Comparison of ENCODE assay signal across 22 cellular contexts in genomic region chr2:105732955-105733607, GRCh38. TPM values are rescaled to one million over a fixed set of nuclear protein-coding genes. Genes with fewer than 3 reads are reported as not detected.
DNase-seq lines count a peak whose midpoint lies in the region; ATAC-seq, FAIRE-seq and TF ChIP-seq lines count a peak whose summit lies in the region.
"Had no signal": no experiment of that assay in that cellular context is flagged by ENCODE, and none has a peak within 500 bp of the region (broad histone marks: within the 10 kb centered on the region; RNA-seq: fewer than 3 reads in every experiment).

No MANE protein-coding gene starts in this region.

- WGBS in GM12878 (ENCODE audit: insufficient coverage, insufficient replicate concordance, low lambda C conversion rate, missing lambda C conversion rate), result 48% methylated on average over 6 of the region's 6 CpGs
- WGBS in mesendoderm (ENCODE audit: extremely low coverage, insufficient coverage, low lambda C conversion rate), result no CpG with 5 or more reads among the region's 6 CpGs
- 86% methylated on average over 6 of the region's 6 CpGs for WGBS in smooth muscle cell (ENCODE audit: low lambda C conversion rate)

- TF ChIP-seq POLR2A in GM12878 (IDR thresholded peaks at IDR 0.05; ENCODE audit: low read depth, low read length), result no peak

- POLR2A ChIA-PET in activated CD4-positive, alpha-beta memory T cell treated with anti-CD3 and anti-CD28 coated beads for 36 hours (lab: Charles Lee), result no interaction called here
- POLR2A ChIA-PET in activated CD4-positive, alpha-beta memory T cell treated with anti-CD3 and anti-CD28 coated beads, Interleukin-2, amount 10 ng/mL, durations not matched to agents 7 days and 5 days (lab: Charles Lee), result interaction anchor here (0.9 kb wide), 1 partner anchor 8 kb away, joined by 3 read pairs; no protein-coding TSS in a partner anchor
- POLR2A ChIA-PET in GM12878 (lab: Charles Lee), result no interaction called here

- H2BK120ac ChIP-seq in mesendoderm (ENCODE audit: low read depth, low read length), result no peak overlapping the region

- no peak overlapping the region for H3K4me3 Mint-ChIP-seq in activated CD4-positive, alpha-beta memory T cell treated with anti-CD3 and anti-CD28 coated beads for 36 hours
- H3K4me3 Mint-ChIP-seq in activated CD4-positive, alpha-beta memory T cell treated with anti-CD3 and anti-CD28 coated beads, Interleukin-2, amount 10 ng/mL, durations not matched to agents 7 days and 5 days, result no peak overlapping the region
- peak overlapping the region in 1 of 2 donors; percentile 5 for H3K4me3 Mint-ChIP-seq in stimulated activated naive B cell treated with anti-CD40 and anti-IgM and Interleukin-4, amounts not matched to agents 10 μg/mL and 1 μg/mL and 100 μg/mL, for 72 hours
- H3K4me3 Mint-ChIP-seq: mesothelial cell of epicardium, neural crest cell had no signal

- no peak overlapping the region for H2BK15ac ChIP-seq in mesendoderm (replicated peaks; ENCODE audit: low read depth)

- H4K5ac ChIP-seq in mesendoderm (ENCODE audit: low read length), result no peak overlapping the region

- no TSS peak for BruUV-seq in GM12878 (replicated peaks; lab: Mats Ljungman, UMichigan)

- H3K9me3 Mint-ChIP-seq in activated CD4-positive, alpha-beta memory T cell treated with anti-CD3 and anti-CD28 coated beads for 36 hours, result peaks cover 5% of the 10 kb centered on the region
- H3K9me3 Mint-ChIP-seq in activated CD4-positive, alpha-beta memory T cell treated with anti-CD3 and anti-CD28 coated beads, Interleukin-2, amount 10 ng/mL, durations not matched to agents 7 days and 5 days, result no peaks in the 10 kb centered on the region
- H3K9me3 Mint-ChIP-seq in stimulated activated naive B cell treated with anti-CD40 and anti-IgM and Interleukin-4, amounts not matched to agents 10 μg/mL and 1 μg/mL and 100 μg/mL, for 72 hours, result peaks cover 8 to 9% of the 10 kb centered on the region in 2 donors

- H2AK5ac ChIP-seq in mesendoderm (ENCODE audit: low read length), result no peak overlapping the region

- H3K9ac ChIP-seq in KMS-11 (no peak overlapping the region), GM12878 (ENCODE audit: control insufficient read depth, insufficient read depth, low read length) (no peak overlapping the region), mesendoderm (ENCODE audit: low read length) (no peak overlapping the region), smooth muscle cell (ENCODE audit: low read depth) (no peak overlapping the region)

- no peak overlapping the region for H4K8ac ChIP-seq in mesendoderm (ENCODE audit: low read depth, low read length)

- H3K9me3 ChIP-seq in GM12878 (replicated peaks; ENCODE audit: control insufficient read depth, insufficient read depth, low read length) (no peaks in the 10 kb centered on the region; the same call in 2 of the 3 replicates), smooth muscle cell (replicated peaks; ENCODE audit: low read depth) (no peaks in the 10 kb centered on the region)
- H3K9me3 ChIP-seq: Peyer's patch, prostate gland, testis had no signal

- H3K18ac ChIP-seq in mesendoderm (ENCODE audit: low read length), result no peak overlapping the region

- H3K23ac ChIP-seq in mesendoderm (ENCODE audit: low read length), result no peak overlapping the region

- DNase-seq in activated CD4-positive, alpha-beta memory T cell treated with anti-CD3 and anti-CD28 coated beads for 36 hours, result no peak
- no peak for DNase-seq in activated CD4-positive, alpha-beta memory T cell treated with anti-CD3 and anti-CD28 coated beads, Interleukin-2, amount 10 ng/mL, durations not matched to agents 7 days and 5 days
- DNase-seq in GM12878 (ENCODE audit: low read depth, low spot score) (no peak), mesendoderm (no peak), smooth muscle cell (lab: John Stamatoyannopoulos, UW; ENCODE audit: unreplicated experiment) (no peak), NCI-H774 (lab: John Stamatoyannopoulos, UW) (no peak)
- DNase-seq in stimulated activated naive B cell treated with anti-CD40 and anti-IgM and Interleukin-4, amounts not matched to agents 10 μg/mL and 1 μg/mL and 100 μg/mL, for 72 hours, result no peak
- DNase-seq: activated CD4-positive, alpha-beta T cell treated with anti-CD3 and anti-CD28 coated beads for 48 hours; activated naive CD4-positive, alpha-beta T cell; GF-D8; kidney; NCI-H1092 treated with DMSO at 0.1 percent for 48 hours; NCI-H748 treated with DMSO at 0.1 percent for 48 hours; testis had no signal

- no peak for FAIRE-seq in GM12878 (lab: Jason Lieb, UNC)
- FAIRE-seq: A549, kidney had no signal

- intact Hi-C loops in activated CD4-positive, alpha-beta memory T cell treated with anti-CD3 and anti-CD28 coated beads for 36 hours (cut with micrococcal nuclease), result loop anchor here (1.0 kb wide), 1 partner anchor 45 kb away; no protein-coding TSS in a partner anchor
- intact Hi-C loops in GM12878 (cut with micrococcal nuclease; ENCODE audit: unreplicated experiment), result no loop called here

- H3K56ac ChIP-seq in mesendoderm (ENCODE audit: low read length), result no peak overlapping the region

- no peak overlapping the region for H3K4me3 ChIP-seq in KMS-11 (IDR thresholded peaks at IDR 0.05; ENCODE audit: insufficient read depth, low read depth, low read length)
- no peak overlapping the region for H3K4me3 ChIP-seq in GM12878
- H3K4me3 ChIP-seq in mesendoderm (ENCODE audit: low read length), result no peak overlapping the region
- H3K4me3 ChIP-seq in smooth muscle cell, result no peak overlapping the region
- H3K4me3 ChIP-seq: A549, hepatocyte, Peyer's patch, prostate gland, testis had no signal

- no peaks in the 10 kb centered on the region for H3K79me1 ChIP-seq in mesendoderm (ENCODE audit: low read length)

- no peaks in the 10 kb centered on the region for H3K27me3 Mint-ChIP-seq in activated CD4-positive, alpha-beta memory T cell treated with anti-CD3 and anti-CD28 coated beads for 36 hours
- no peaks in the 10 kb centered on the region for H3K27me3 Mint-ChIP-seq in activated CD4-positive, alpha-beta memory T cell treated with anti-CD3 and anti-CD28 coated beads, Interleukin-2, amount 10 ng/mL, durations not matched to agents 7 days and 5 days
- H3K27me3 Mint-ChIP-seq in stimulated activated naive B cell treated with anti-CD40 and anti-IgM and Interleukin-4, amounts not matched to agents 10 μg/mL and 1 μg/mL and 100 μg/mL, for 72 hours, result no peaks in the 10 kb centered on the region

- no peak overlapping the region for H2AFZ ChIP-seq in KMS-11 (ENCODE audit: low read depth)
- no peak overlapping the region for H2AFZ ChIP-seq in GM12878 (ENCODE audit: control insufficient read depth, low read depth, low read length)
- H2AFZ ChIP-seq in smooth muscle cell (ENCODE audit: low read depth), result no peak overlapping the region
- H2AFZ ChIP-seq: hepatocyte had no signal

- RAD21 ChIA-PET in GM12878 (lab: Charles Lee; ENCODE audit: unreplicated experiment), result no interaction called here

- no peaks in the 10 kb centered on the region for H3K27me3 ChIP-seq in KMS-11 (ENCODE audit: insufficient read depth, low read depth)
- no peaks in the 10 kb centered on the region; a peak in 1 of 4 replicates for H3K27me3 ChIP-seq in GM12878 (replicated peaks in 1 of 2; ENCODE audit: control insufficient read depth in 2 of 2, insufficient read depth in 2 of 2, low read length in 1 of 2)
- H3K27me3 ChIP-seq in mesendoderm (ENCODE audit: insufficient read depth, low read length, poor library complexity), result no peaks in the 10 kb centered on the region
- H3K27me3 ChIP-seq in smooth muscle cell (ENCODE audit: low read depth), result no peaks in the 10 kb centered on the region
- H3K27me3 ChIP-seq: hepatocyte, Peyer's patch, testis had no signal

- no peak overlapping the region for H3K4ac ChIP-seq in mesendoderm (ENCODE audit: low read depth, low read length)

- H3K27ac ChIP-seq in KMS-11, result no peak overlapping the region
- H3K27ac ChIP-seq in GM12878 (ENCODE audit: control insufficient read depth, insufficient read depth), result no peak overlapping the region
- H3K27ac ChIP-seq in mesendoderm (ENCODE audit: low read depth, low read length), result no peak overlapping the region
- H3K27ac ChIP-seq in smooth muscle cell (ENCODE audit: low read depth), result no peak overlapping the region
- H3K27ac ChIP-seq: A549, C4-2B, hepatocyte, Peyer's patch, prostate gland, testis had no signal

- SMC1A ChIA-PET in GM12878 (lab: Charles Lee; ENCODE audit: uncharacterized antibody, unreplicated experiment), result no interaction called here

- H3K4me1 ChIP-seq in KMS-11 (ENCODE audit: low read depth, poor library complexity, severe bottlenecking), result peaks cover 30% of the 10 kb centered on the region
- peaks cover 5% of the 10 kb centered on the region for H3K4me1 ChIP-seq in GM12878 (ENCODE audit: control insufficient read depth, insufficient read depth, low read length)
- no peaks in the 10 kb centered on the region for H3K4me1 ChIP-seq in mesendoderm (ENCODE audit: control insufficient read depth, low read depth, low read length)
- no peaks in the 10 kb centered on the region for H3K4me1 ChIP-seq in smooth muscle cell (ENCODE audit: low read depth)
- H3K4me1 ChIP-seq: A549, Peyer's patch, prostate gland had no signal

- no peak for TF ChIP-seq RAD21 in GM12878 (IDR thresholded peaks at IDR 0.05; ENCODE audit: insufficient read depth, low read depth, low read length)

- H2BK5ac ChIP-seq in mesendoderm (ENCODE audit: low read length), result no peak overlapping the region

- TF ChIP-seq CTCF in KMS-11 (conservative IDR thresholded peaks at IDR 0.05; ENCODE audit: low read depth, low read length), result no peak
- TF ChIP-seq CTCF in GM12878 (IDR thresholded peaks at IDR 0.05 in 2 of 3, conservative IDR thresholded peaks at IDR 0.05 in 1 of 3; ENCODE audit: control insufficient read depth in 2 of 3, extremely low read depth in 1 of 3, insufficient read depth in 1 of 3, low read depth in 3 of 3, low read length in 3 of 3), result no peak
- no peak for TF ChIP-seq CTCF in smooth muscle cell (IDR thresholded peaks at IDR 0.05; ENCODE audit: borderline replicate concordance, insufficient read depth, poor library complexity, severe bottlenecking)

- peaks cover 45% of the 10 kb centered on the region for H3K4me1 Mint-ChIP-seq in activated CD4-positive, alpha-beta memory T cell treated with anti-CD3 and anti-CD28 coated beads for 36 hours (ENCODE audit: low read depth)
- peaks cover 37% of the 10 kb centered on the region for H3K4me1 Mint-ChIP-seq in activated CD4-positive, alpha-beta memory T cell treated with anti-CD3 and anti-CD28 coated beads, Interleukin-2, amount 10 ng/mL, durations not matched to agents 7 days and 5 days
- H3K4me1 Mint-ChIP-seq in stimulated activated naive B cell treated with anti-CD40 and anti-IgM and Interleukin-4, amounts not matched to agents 10 μg/mL and 1 μg/mL and 100 μg/mL, for 72 hours, result peaks cover 37 to 50% of the 10 kb centered on the region in 2 donors

- H3K27ac Mint-ChIP-seq in activated CD4-positive, alpha-beta memory T cell treated with anti-CD3 and anti-CD28 coated beads for 36 hours, result peak overlapping the region; percentile 20
- no peak overlapping the region for H3K27ac Mint-ChIP-seq in activated CD4-positive, alpha-beta memory T cell treated with anti-CD3 and anti-CD28 coated beads, Interleukin-2, amount 10 ng/mL, durations not matched to agents 7 days and 5 days
- peak overlapping the region; percentile 3 for H3K27ac Mint-ChIP-seq in stimulated activated naive B cell treated with anti-CD40 and anti-IgM and Interleukin-4, amounts not matched to agents 10 μg/mL and 1 μg/mL and 100 μg/mL, for 72 hours
- H3K27ac Mint-ChIP-seq: mesothelial cell of epicardium had no signal

- H3K36me3 ChIP-seq in KMS-11 (ENCODE audit: insufficient read depth), result no peaks in the 10 kb centered on the region; the same call in 1 of the 2 replicates
- H3K36me3 ChIP-seq in GM12878 (ENCODE audit: control insufficient read depth in 2 of 2, insufficient read depth in 2 of 2, low read length in 1 of 2), result no peaks in the 10 kb centered on the region
- H3K36me3 ChIP-seq in mesendoderm (ENCODE audit: control insufficient read depth, insufficient read depth, low read length), result no peaks in the 10 kb centered on the region
- H3K36me3 ChIP-seq in smooth muscle cell (ENCODE audit: low read depth), result no peaks in the 10 kb centered on the region
- H3K36me3 ChIP-seq: Peyer's patch, prostate gland had no signal

- H3F3A ChIP-seq in smooth muscle cell (ENCODE audit: low read depth), result no peaks in the 10 kb centered on the region

- ATAC-seq in GM12878, result peak; percentile 38; the same call in 1 of the 3 replicates
- ATAC-seq in stimulated activated naive B cell treated with anti-CD40 and anti-IgM and Interleukin-4, amounts not matched to agents 10 μg/mL and 1 μg/mL and 100 μg/mL, for 72 hours (replicated peaks), result peak; percentile 89 to 91
- ATAC-seq: A549 had no signal

- H4K20me1 ChIP-seq in KMS-11 (ENCODE audit: insufficient read depth), result no peaks in the 10 kb centered on the region
- H4K20me1 ChIP-seq in GM12878 (ENCODE audit: control insufficient read depth, insufficient read depth), result no peaks in the 10 kb centered on the region
- H4K20me1 ChIP-seq in smooth muscle cell (ENCODE audit: low read depth), result no peaks in the 10 kb centered on the region

- TF ChIP-seq EP300 in GM12878 (IDR thresholded peaks at IDR 0.05; ENCODE audit: borderline replicate concordance in 1 of 2, control insufficient read depth in 1 of 2, low read depth in 2 of 2, low read length in 2 of 2), result no peak

- H3K36me3 Mint-ChIP-seq in activated CD4-positive, alpha-beta memory T cell treated with anti-CD3 and anti-CD28 coated beads for 36 hours, result no peaks in the 10 kb centered on the region
- no peaks in the 10 kb centered on the region for H3K36me3 Mint-ChIP-seq in activated CD4-positive, alpha-beta memory T cell treated with anti-CD3 and anti-CD28 coated beads, Interleukin-2, amount 10 ng/mL, durations not matched to agents 7 days and 5 days (ENCODE audit: low read depth)
- peaks cover 7 to 9% of the 10 kb centered on the region in 2 donors for H3K36me3 Mint-ChIP-seq in stimulated activated naive B cell treated with anti-CD40 and anti-IgM and Interleukin-4, amounts not matched to agents 10 μg/mL and 1 μg/mL and 100 μg/mL, for 72 hours
- H3K36me3 Mint-ChIP-seq: mesothelial cell of epicardium had no signal

- H3K79me2 ChIP-seq in KMS-11 (ENCODE audit: insufficient read depth, low read depth) (no peaks in the 10 kb centered on the region), GM12878 (ENCODE audit: control insufficient read depth, insufficient read depth, low read length) (no peaks in the 10 kb centered on the region), mesendoderm (ENCODE audit: control insufficient read depth, insufficient read depth, low read length) (no peaks in the 10 kb centered on the region), smooth muscle cell (ENCODE audit: low read depth) (no peaks in the 10 kb centered on the region)
- H3K79me2 ChIP-seq: hepatocyte had no signal

- H3K4me2 ChIP-seq in KMS-11 (peak overlapping the region; percentile 38), GM12878 (ENCODE audit: control insufficient read depth, insufficient read depth) (no peak overlapping the region), mesendoderm (ENCODE audit: low read length) (no peak overlapping the region), smooth muscle cell (no peak overlapping the region)
- H3K4me2 ChIP-seq: A549, hepatocyte had no signal

- in situ Hi-C loops in GM12878 (cut with MboI), result no loop called here

- CTCF ChIA-PET in activated CD4-positive, alpha-beta memory T cell treated with anti-CD3 and anti-CD28 coated beads for 36 hours (lab: Charles Lee), result no interaction called here
- CTCF ChIA-PET in activated CD4-positive, alpha-beta memory T cell treated with anti-CD3 and anti-CD28 coated beads, Interleukin-2, amount 10 ng/mL, durations not matched to agents 7 days and 5 days (lab: Charles Lee), result no interaction called here
- CTCF ChIA-PET in GM12878 (lab: Yijun Ruan, JAX), result no interaction called here

RNA-seq across cellular contexts. Expression of gene NCK2, which starts 11.6 kb away (rescaled TPM):
- total RNA-seq in activated CD4-positive, alpha-beta memory T cell treated with anti-CD3 and anti-CD28 coated beads for 36 hours, result 10 to 100 TPM; 81.8 to 85.8 TPM
- total RNA-seq in activated CD4-positive, alpha-beta memory T cell treated with anti-CD3 and anti-CD28 coated beads, Interleukin-2, amount 10 ng/mL, durations not matched to agents 7 days and 5 days, result 10 to 100 TPM; 70.8 to 75.9 TPM
- 14.3 and 15.4 TPM in 2 replicates for total RNA-seq in GM12878 (2013; cell fraction: nucleolus; rRNA removed)
- total RNA-seq in GM12878 (2014; rRNA removed) (25.1 and 25.4 TPM in 2 replicates), GM12878 (2014; rRNA removed; fragmentation: Illumina TruSeq; extraction: Trizol) (13.5 and 15.3 TPM in 2 replicates), GM12878 (2021) (30.9 and 36.5 TPM in 2 replicates), smooth muscle cell (25.0 and 29.0 TPM in 2 replicates)
- polyA plus RNA-seq in GM12878 (2011; ENCODE audit: low read depth), result 5.6 TPM
- polyA plus RNA-seq in GM12878 (2011; rRNA removed) (11.6 and 13.0 TPM in 2 replicates), GM12878 (2014; fragmentation: Illumina TruSeq; extraction: Trizol) (10.1 and 15.4 TPM in 2 replicates), GM12878 (2014; fragmentation: Nextera tagmentation; extraction: Ambion mirVana) (1 to 10 TPM; 1.2 to 3.1 TPM), GM12878 (2014; rRNA removed) (28.1 and 31.1 TPM in 2 replicates), GM12878 (2016; fragmentation: Nextera tagmentation; extraction: Ambion mirVana) (1 to 10 TPM; 5.2 to 7.2 TPM), smooth muscle cell (44.8 and 50.5 TPM in 2 replicates)
- 12.3 and 19.8 TPM in 2 replicates for polyA plus RNA-seq in GM12878 (2011; cell fraction: cytosol; rRNA removed)
- polyA plus RNA-seq in GM12878 (2011; cell fraction: nucleus; rRNA removed), result 10.9 and 14.6 TPM in 2 replicates
- polyA plus RNA-seq in GM12878 (2012), result 19.1 and 19.3 TPM in 2 replicates
- polyA minus RNA-seq in GM12878 (2011; rRNA and poly(A)+ RNA removed), result 14.9 and 16.7 TPM in 2 replicates
- polyA minus RNA-seq in GM12878 (2011; cell fraction: cytosol; rRNA and poly(A)+ RNA removed), result 4.4 and 9.6 TPM in 2 replicates
- polyA minus RNA-seq in GM12878 (2011; cell fraction: nucleus; rRNA and poly(A)+ RNA removed), result 8.1 and 14.5 TPM in 2 replicates
- 76.8 TPM for polyA plus RNA-seq in mesendoderm (2013, experiment 1 of 2)
- 75.2 TPM for polyA plus RNA-seq in mesendoderm (2013, experiment 2 of 2)
